ENCODE assay signal across 14 cellular contexts in the genomic region with DNA sequence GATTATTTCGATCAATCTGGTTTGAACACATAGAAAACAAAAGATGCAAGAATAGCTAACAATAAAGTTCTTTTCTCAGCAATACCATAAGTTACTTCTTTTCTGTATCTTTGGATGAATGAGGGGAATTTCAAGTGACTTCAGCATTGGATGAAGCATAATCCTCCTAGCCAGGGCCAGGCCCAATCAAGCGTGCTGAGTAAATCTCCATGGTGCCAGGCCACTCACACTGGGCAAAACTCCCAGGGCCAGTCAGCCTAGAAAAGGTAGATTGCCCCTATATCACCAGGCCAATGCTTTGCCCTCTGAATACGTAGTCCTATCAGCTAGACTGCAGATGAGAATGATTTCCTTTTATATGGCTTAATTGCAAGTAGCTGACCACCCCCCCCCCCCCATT.
A peak's percentile ranks its signal among the peaks of the same experiment; 100 is the strongest.
DNase-seq lines count a peak whose midpoint lies in the region; ATAC-seq and TF ChIP-seq lines count a peak whose summit lies in the region.
"Had no signal": no experiment of that assay in that cellular context is flagged by ENCODE, and none has a peak within 500 bp of the region (broad histone marks: within the 10 kb centered on the region; RNA-seq: fewer than 3 reads in every experiment).

No MANE protein-coding gene starts in this region.

- TF ChIP-seq CTCF in choroid plexus epithelial cell (conservative IDR thresholded peaks at IDR 0.05; ENCODE audit: low read depth, low read length) = no peak

- in situ Hi-C loops in ACHN (cut with HindIII; ENCODE audit: low pct_ligation_motif_present, low pct_unique_long_range_greater_than_20kb, low sequenced_read_pairs) = no loop called here

- DNase-seq in ACHN (peak; percentile 82), NCI-H226 (peak; percentile 87), choroid plexus epithelial cell (ENCODE audit: low read depth) (peak; percentile 39), medulla oblongata (ENCODE audit: extremely low spot score) (peak; percentile 65), NCI-H526 (lab: John Stamatoyannopoulos, UW) (no peak), RPMI8226 (no peak), NCI-H2196 treated with DMSO at 0.1 percent for 48 hours (lab: John Stamatoyannopoulos, UW; ENCODE audit: unreplicated experiment) (no peak)
- DNase-seq: effector memory CD4-positive, alpha-beta T cell; NCI-H1436 treated with DMSO at 0.1 percent for 48 hours; NCI-H748 treated with DMSO at 0.1 percent for 48 hours had no signal

- ATAC-seq in HG03460 (IDR thresholded peaks at IDR 0.05; ENCODE audit: unreplicated experiment) = no peak
- ATAC-seq: activated CD4-positive, CD25-positive, alpha-beta regulatory T cell treated with anti-CD3 and anti-CD28 coated beads, Interleukin-2, amount 50 U/mL, for 24 hours; K562 had no signal

- H3K4me3 ChIP-seq in choroid plexus epithelial cell (ENCODE audit: low read depth, low read length) = no peak overlapping the region
- H3K4me3 ChIP-seq: K562, lung had no signal

Comparison
In these comparisons a context has a peak if more than half of its experiments do, and no peak if none do; other contexts are left out.
1. DNase-seq: peak in ACHN (single experiment), NCI-H226 (single experiment), choroid plexus epithelial cell (single experiment) and medulla oblongata (single experiment); none in NCI-H526 (0 of 2), RPMI8226 (single experiment) and NCI-H2196 treated with DMSO at 0.1 percent for 48 hours (single experiment).